25 cellular contexts compared by ENCODE assay signal in the genomic region with DNA sequence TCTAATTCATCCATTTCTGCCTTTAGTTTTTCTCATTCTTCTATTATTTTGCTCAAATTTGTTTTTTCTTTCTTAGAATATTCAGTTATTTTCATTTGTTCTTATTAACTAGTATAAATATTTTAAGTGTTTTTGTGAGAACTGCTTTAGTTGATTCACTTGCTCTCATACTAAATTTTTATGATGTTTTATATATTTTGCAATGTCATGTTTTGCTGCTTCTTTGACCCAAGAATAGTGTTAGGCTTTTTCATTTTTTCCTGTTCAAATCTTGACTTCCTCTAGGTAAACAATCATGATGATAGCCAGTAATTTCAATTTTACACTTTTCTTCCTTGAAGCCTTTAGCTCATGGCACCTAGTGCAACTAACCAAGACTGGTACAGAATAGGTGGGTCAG.
"Had no signal": no experiment of that assay in that cellular context is flagged by ENCODE, and none has a peak within 500 bp of the region (broad histone marks: within the 10 kb centered on the region; RNA-seq: fewer than 3 reads in every experiment).

No MANE protein-coding gene starts in this region.

- H3K4me1 ChIP-seq: colonic mucosa, gastrocnemius medialis had no signal

- H3K27me3 ChIP-seq: body of pancreas, colonic mucosa, foreskin keratinocyte, gastrocnemius medialis, heart left ventricle had no signal

- H3K27ac ChIP-seq: body of pancreas, colonic mucosa, foreskin keratinocyte, gastrocnemius medialis, heart left ventricle had no signal

- H3K9me3 ChIP-seq: body of pancreas, colonic mucosa, gastrocnemius medialis, heart left ventricle had no signal

- DNase-seq: activated CD4-positive, alpha-beta T cell treated with anti-CD3 and anti-CD28 coated beads for 36 hours; activated CD4-positive, alpha-beta T cell treated with anti-CD3 and anti-CD28 coated beads, Interleukin-2, amount 10 ng/mL, durations not matched to agents 24 days and 14 days; activated CD4-positive, CD25-positive, alpha-beta regulatory T cell; activated CD4-positive, CD25-positive, alpha-beta regulatory T cell treated with anti-CD3 and anti-CD28 coated beads, Interleukin-2, amount 50 U/mL, for 72 hours; activated CD8-positive, alpha-beta memory T cell treated with anti-CD3 and anti-CD28 coated beads for 24 hours; activated CD8-positive, alpha-beta T cell treated with anti-CD3 and anti-CD28 coated beads for 36 hours; activated effector memory CD4-positive, alpha-beta T cell treated with Interleukin-2 at 50 U/mL for 16 hours; activated gamma-delta T cell treated with Interleukin-2 at 50 U/mL for 16 hours; activated naive CD4-positive, alpha-beta T cell treated with anti-CD3 and anti-CD28 coated beads, Interleukin-2, amount 50 U/mL, for 16 hours; activated naive CD4-positive, alpha-beta T cell treated with Interleukin-2 at 50 U/mL for 16 hours; activated T-cell treated with anti-CD3 and anti-CD28 coated beads, Interleukin-2, amount 50 U/mL, for 4 hours; amniotic stem cell; aorta; body of pancreas; caudate nucleus; cerebellar nuclear complex; colonic mucosa; effector CD8-positive, alpha-beta T cell; foreskin keratinocyte; gastrocnemius medialis; glutamatergic neuron; heart left ventricle; T-helper 2 cell had no signal

- H3K36me3 ChIP-seq: colonic mucosa, gastrocnemius medialis had no signal

- H3K4me3 ChIP-seq: body of pancreas, colonic mucosa, gastrocnemius medialis, heart left ventricle had no signal

- ATAC-seq: activated CD4-positive, alpha-beta T cell treated with anti-CD3 and anti-CD28 coated beads for 36 hours; activated CD8-positive, alpha-beta T cell treated with anti-CD3 and anti-CD28 coated beads for 36 hours; activated T-cell treated with anti-CD3 and anti-CD28 coated beads, Interleukin-2, amount 50 U/mL, for 4 hours; activated T-helper 17 cell treated with anti-CD3 and anti-CD28 coated beads, Interleukin-2, amount 50 U/mL, for 72 hours; body of pancreas; esophagus mucosa; foreskin keratinocyte; gastrocnemius medialis; heart left ventricle had no signal
